Comparison of ENCODE assay signal across 8 cellular contexts in genomic region chr9:97615439-97616072, GRCh38. TPM values are rescaled to one million over a fixed set of nuclear protein-coding genes. Genes with fewer than 3 reads are reported as not detected.
DNase-seq lines count a peak whose midpoint lies in the region; ATAC-seq and TF ChIP-seq lines count a peak whose summit lies in the region.

No MANE protein-coding gene starts in this region.

- peaks cover 11% of the 10 kb centered on the region for H3K4me1 Mint-ChIP-seq in activated CD8-positive, alpha-beta T cell treated with anti-CD3 and anti-CD28 coated beads, Interleukin-2, amount 10 ng/mL, durations not matched to agents 7 days and 5 days (ENCODE audit: low read depth)
- H3K4me1 Mint-ChIP-seq in nephron progenitor cell = no peaks in the 10 kb centered on the region

- H3K4me3 Mint-ChIP-seq in activated CD8-positive, alpha-beta T cell treated with anti-CD3 and anti-CD28 coated beads, Interleukin-2, amount 10 ng/mL, durations not matched to agents 7 days and 5 days = no peak overlapping the region
- no peak overlapping the region for H3K4me3 Mint-ChIP-seq in nephron progenitor cell

- H3K27ac Mint-ChIP-seq in activated CD8-positive, alpha-beta T cell treated with anti-CD3 and anti-CD28 coated beads, Interleukin-2, amount 10 ng/mL, durations not matched to agents 7 days and 5 days = no peak overlapping the region
- H3K27ac Mint-ChIP-seq in nephron progenitor cell = no peak overlapping the region

- no peak overlapping the region for H3K27ac ChIP-seq in GM23248
- peak overlapping the region in 1 of 4 donors; percentile 2 for H3K27ac ChIP-seq in esophagus squamous epithelium

- H3K79me2 ChIP-seq in GM23248 (ENCODE audit: insufficient read depth) = no peaks in the 10 kb centered on the region

- POLR2A ChIA-PET in activated CD8-positive, alpha-beta T cell treated with anti-CD3 and anti-CD28 coated beads, Interleukin-2, amount 10 ng/mL, durations not matched to agents 7 days and 5 days (lab: Charles Lee) = interaction anchor here (1.2 kb wide), 1 partner anchor 18 kb away, joined by 6 read pairs; the partner anchor contains the start of genes NCBP1 and TSTD2

- no peaks in the 10 kb centered on the region for H4K20me1 ChIP-seq in GM23248 (ENCODE audit: insufficient read depth)

- intact Hi-C loops in esophagus squamous epithelium (cut with DNase I) = loop anchor here (10.0 kb wide), 1 partner anchor 201 kb away; the partner anchor contains the start of gene TDRD7

- ATAC-seq in activated CD8-positive, alpha-beta T cell treated with anti-CD3 and anti-CD28 coated beads, Interleukin-2, amount 10 ng/mL, durations not matched to agents 7 days and 5 days = no peak
- no peak for ATAC-seq in GM19467 (IDR thresholded peaks at IDR 0.05; ENCODE audit: unreplicated experiment)

- H3K4me3 ChIP-seq in GM23248 (no peak overlapping the region), esophagus squamous epithelium (no peak overlapping the region)

- no peak overlapping the region for H3K4me2 ChIP-seq in GM23248 (ENCODE audit: unreplicated experiment)

- H3K27me3 Mint-ChIP-seq in activated CD8-positive, alpha-beta T cell treated with anti-CD3 and anti-CD28 coated beads, Interleukin-2, amount 10 ng/mL, durations not matched to agents 7 days and 5 days (ENCODE audit: low read depth) = no peaks in the 10 kb centered on the region
- H3K27me3 Mint-ChIP-seq in nephron progenitor cell (ENCODE audit: low read depth, poor library complexity) = no peaks in the 10 kb centered on the region

- H2AFZ ChIP-seq in GM23248 = no peak overlapping the region

- H3K9ac ChIP-seq in GM23248 = no peak overlapping the region

- H3K9me2 ChIP-seq in GM23248 (ENCODE audit: insufficient read depth) = no peaks in the 10 kb centered on the region

- TF ChIP-seq POLR2A in esophagus squamous epithelium (IDR thresholded peaks at IDR 0.05) = no peak

- no peaks in the 10 kb centered on the region for H3K9me3 ChIP-seq in GM23248 (ENCODE audit: low read depth)
- no peaks in the 10 kb centered on the region for H3K9me3 ChIP-seq in esophagus squamous epithelium

- peak; percentile 65 to 84 (median 80) for TF ChIP-seq CTCF in esophagus squamous epithelium (IDR thresholded peaks at IDR 0.05)
- TF ChIP-seq CTCF in nephron progenitor cell (IDR thresholded peaks at IDR 0.05) = peak; percentile 82

- H3K36me3 ChIP-seq in GM23248 (ENCODE audit: low read depth) = peaks cover 13% of the 10 kb centered on the region; the same call in 1 of the 2 replicates
- peaks cover 0 to 81% (median 11%) of the 10 kb centered on the region in 3 donors for H3K36me3 ChIP-seq in esophagus squamous epithelium

- no peaks in the 10 kb centered on the region for H3K4me1 ChIP-seq in GM23248 (ENCODE audit: insufficient read depth)
- H3K4me1 ChIP-seq in esophagus squamous epithelium = peaks cover 0 to 7% (median 0%) of the 10 kb centered on the region in 3 donors

- H3K9me3 Mint-ChIP-seq in activated CD8-positive, alpha-beta T cell treated with anti-CD3 and anti-CD28 coated beads, Interleukin-2, amount 10 ng/mL, durations not matched to agents 7 days and 5 days (ENCODE audit: insufficient read depth) = no peaks in the 10 kb centered on the region
- H3K9me3 Mint-ChIP-seq in nephron progenitor cell = peaks cover 6% of the 10 kb centered on the region

- H3K36me3 Mint-ChIP-seq in activated CD8-positive, alpha-beta T cell treated with anti-CD3 and anti-CD28 coated beads, Interleukin-2, amount 10 ng/mL, durations not matched to agents 7 days and 5 days (ENCODE audit: low read depth) = peaks cover 16% of the 10 kb centered on the region
- H3K36me3 Mint-ChIP-seq in nephron progenitor cell (ENCODE audit: low read depth) = peaks cover 75% of the 10 kb centered on the region

- DNase-seq in Ammon's horn (ENCODE audit: low spot score) (peak; percentile 85), GM23248 (peak; percentile 70), NCI-H446 treated with DMSO at 0.1 percent for 48 hours (lab: John Stamatoyannopoulos, UW) (peak; percentile 19), esophagus squamous epithelium (lab: John Stamatoyannopoulos, UW) (no peak), nephron progenitor cell (peak; percentile 69), ureter (ENCODE audit: low spot score) (peak; percentile 69)
- peak; percentile 75 for DNase-seq in activated CD8-positive, alpha-beta T cell treated with anti-CD3 and anti-CD28 coated beads, Interleukin-2, amount 10 ng/mL, durations not matched to agents 7 days and 5 days

- no peaks in the 10 kb centered on the region for H3K27me3 ChIP-seq in GM23248 (replicated peaks; ENCODE audit: insufficient read depth)
- no peaks in the 10 kb centered on the region for H3K27me3 ChIP-seq in esophagus squamous epithelium

- H3F3A ChIP-seq in GM23248 (ENCODE audit: insufficient read depth) = 0 out of 2 replicates have a peak, but pooled peaks cover 6% of the 10 kb centered on the region

- in situ Hi-C loops in GM23248 (cut with MboI) = loop anchor here (25.0 kb wide), 1 partner anchor 753 kb away; the partner anchor contains the start of gene ZNF782

- CTCF ChIA-PET in activated CD8-positive, alpha-beta T cell treated with anti-CD3 and anti-CD28 coated beads, Interleukin-2, amount 10 ng/mL, durations not matched to agents 7 days and 5 days (lab: Charles Lee) = interaction anchor here (0.6 to 10.9 kb wide), 38 partner anchors 9 to 1163 kb away, joined by 3 to 150 read pairs (median 4); partner anchors contain the start of genes NCBP1, TDRD7, TMOD1 and TSTD2

RNA-seq across cellular contexts. Expression of gene TSTD2, which starts 17.6 kb away (rescaled TPM):
- total RNA-seq in GM23248 (2014; rRNA removed; shearing (Covaris generic)) = 13.9 and 14.4 TPM in 2 replicates
- polyA plus RNA-seq in GM23248 (2016; fragmentation: Nextera tagmentation; extraction: Ambion mirVana) = 6.7 and 7.6 TPM in 2 replicates
- 10 to 100 TPM; 13.0 to 15.6 TPM for total RNA-seq in activated CD8-positive, alpha-beta T cell treated with anti-CD3 and anti-CD28 coated beads, Interleukin-2, amount 10 ng/mL, durations not matched to agents 7 days and 5 days
- total RNA-seq in esophagus squamous epithelium (10 to 100 TPM in 2 of 4 donors, 1 to 10 TPM in 2; 6.9 to 20.0 (median 10.1) TPM), ureter (36.1 TPM)

RNA-seq across cellular contexts. Expression of gene NCBP1, which starts 18.1 kb away (rescaled TPM):
- total RNA-seq in GM23248 (2014; rRNA removed; shearing (Covaris generic)) = 28.1 and 34.4 TPM in 2 replicates
- polyA plus RNA-seq in GM23248 (2016; fragmentation: Nextera tagmentation; extraction: Ambion mirVana) = 28.5 and 31.8 TPM in 2 replicates
- total RNA-seq in activated CD8-positive, alpha-beta T cell treated with anti-CD3 and anti-CD28 coated beads, Interleukin-2, amount 10 ng/mL, durations not matched to agents 7 days and 5 days = 10 to 100 TPM; 45.1 to 45.9 TPM
- total RNA-seq in esophagus squamous epithelium = 10 to 100 TPM; 11.4 to 23.0 (median 16.4) TPM
- 39.8 TPM for total RNA-seq in ureter
